ENCODE assay signal across 8 cellular contexts in the genomic region with DNA sequence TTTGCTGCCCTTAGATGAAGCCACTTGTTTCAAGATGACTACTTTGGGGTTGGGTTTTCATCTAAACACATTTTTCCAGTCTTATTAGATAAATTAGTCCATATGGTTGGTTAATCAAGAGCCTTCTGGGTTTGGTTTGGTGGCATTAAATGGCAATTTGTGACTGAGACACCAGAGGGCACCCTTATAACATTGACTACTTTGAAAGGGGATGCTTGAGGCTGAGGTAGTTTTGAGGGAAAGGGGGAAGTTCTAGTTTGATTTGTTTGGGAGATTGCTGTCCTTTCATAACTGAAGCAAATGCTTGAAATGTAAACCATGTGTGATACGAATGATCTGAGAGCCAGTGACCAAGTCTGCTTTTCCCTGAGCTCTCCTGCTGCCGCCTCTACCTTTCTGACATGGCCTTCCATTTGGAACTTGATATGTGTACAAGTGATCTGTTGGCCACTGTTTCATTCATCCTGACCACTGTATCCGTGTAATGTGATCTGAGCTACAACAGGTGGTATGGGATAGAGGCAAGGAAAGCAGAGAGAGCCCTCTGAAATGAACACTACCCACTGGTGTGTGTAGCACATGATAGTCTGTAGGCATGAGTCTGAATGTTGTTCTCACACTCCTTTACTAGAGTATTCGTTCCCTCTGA. TPM values are rescaled to one million over a fixed set of nuclear protein-coding genes. Genes with fewer than 3 reads are reported as not detected.
DNase-seq lines count a peak whose midpoint lies in the region; ATAC-seq, FAIRE-seq and TF ChIP-seq lines count a peak whose summit lies in the region.

No MANE protein-coding gene starts in this region.

- 0 out of 2 replicates have a peak, but pooled peaks have one; percentile 2 for TF ChIP-seq POLR2A in GM12891 (IDR thresholded peaks at IDR 0.05; ENCODE audit: low read depth, low read length)

- H3K9me3 ChIP-seq in BLaER1 = no peaks in the 10 kb centered on the region

- H3K9ac ChIP-seq in BLaER1 = no peak overlapping the region

- H3K4me3 ChIP-seq in BLaER1 = no peak overlapping the region

- H3K4me1 ChIP-seq in BLaER1 = peaks cover 39% of the 10 kb centered on the region

- DNase-seq in GM12891 (ENCODE audit: insufficient read length, low spot score) (no peak), NCI-H524 (lab: John Stamatoyannopoulos, UW) (peak; percentile 75 to 86), Right ventricle myocardium inferior (ENCODE audit: missing footprints) (no peak), renal cortical epithelial cell (ENCODE audit: low read depth) (peak; percentile 64)
- peak; percentile 35 to 44 for DNase-seq in activated T-cell treated with anti-CD3 and anti-CD28 coated beads, Interleukin-2, amount 50 U/mL, for 48 hours

- peak; percentile 71 for ATAC-seq in Right ventricle myocardium inferior
- no peak for ATAC-seq in GM19035 (IDR thresholded peaks at IDR 0.05; ENCODE audit: unreplicated experiment)
- ATAC-seq in HG03135 (IDR thresholded peaks at IDR 0.05; ENCODE audit: unreplicated experiment) = no peak

- 0 out of 2 replicates have a peak, but pooled peaks cover 7% of the 10 kb centered on the region for H4K20me1 ChIP-seq in BLaER1

- H3K36me3 ChIP-seq in BLaER1 = peaks cover 72% of the 10 kb centered on the region

- H3K4me2 ChIP-seq in BLaER1 = peak overlapping the region; percentile 23

- peak; percentile 47 for FAIRE-seq in GM12891 (lab: Jason Lieb, UNC)

- intact Hi-C loops in Right ventricle myocardium inferior (cut with DNase I) = loop anchor here (1.0 to 2.0 kb wide), 2 partner anchors 52 to 114 kb away; partner anchors contain the start of gene TOP2A

- no peaks in the 10 kb centered on the region for H3K27me3 ChIP-seq in BLaER1

- no peak overlapping the region for H3K27ac ChIP-seq in BLaER1

TF ChIP-seq in GM12891, 5 proteins besides CTCF, POLR2A, EP300 and RAD21:
- TF ChIP-seq PAX5 (IDR thresholded peaks at IDR 0.05; ENCODE audit: insufficient read depth, low read length, severe bottlenecking) (no peak), POU2F2 (IDR thresholded peaks at IDR 0.05; ENCODE audit: low read depth, low read length) (no peak), SPI1 (IDR thresholded peaks at IDR 0.05; ENCODE audit: low read depth, low read length) (no peak), TAF1 (IDR thresholded peaks at IDR 0.05; ENCODE audit: low read depth, low read length) (no peak), POLR2AphosphoS5 (IDR thresholded peaks at IDR 0.05; ENCODE audit: low read depth, low read length) (no peak)

RNA-seq across cellular contexts. Expression of gene RARA, which starts 5.8 kb away (rescaled TPM):
- polyA plus RNA-seq in GM12891 (2012; ENCODE audit: low read depth, missing spikeins) = 24.8 TPM
- total RNA-seq in Right ventricle myocardium inferior = 17.9 TPM
- 3.5 and 18.5 TPM in 2 replicates for total RNA-seq in renal cortical epithelial cell

RNA-seq across cellular contexts. Expression of gene CDC6, which starts 15.5 kb away (rescaled TPM):
- polyA plus RNA-seq in GM12891 (2012; ENCODE audit: low read depth, missing spikeins) = 21.1 TPM
- total RNA-seq in Right ventricle myocardium inferior = 1.9 TPM
- 2.6 and 19.1 TPM in 2 replicates for total RNA-seq in renal cortical epithelial cell

Comparison
In these comparisons a context has a peak if more than half of its experiments do, and no peak if none do; other contexts are left out.
1. DNase-seq: peak in NCI-H524 (2 of 2), activated T-cell treated with anti-CD3 and anti-CD28 coated beads, Interleukin-2, amount 50 U/mL, for 48 hours (2 of 2) and renal cortical epithelial cell (single experiment); none in GM12891 (single experiment) and Right ventricle myocardium inferior (single experiment).